ENCODE assay signal across 28 cellular contexts in genomic region chr13:103218253-103218652, GRCh38.
"Had no signal": no experiment of that assay in that cellular context is flagged by ENCODE, and none has a peak within 500 bp of the region (broad histone marks: within the 10 kb centered on the region; RNA-seq: fewer than 3 reads in every experiment).

No MANE protein-coding gene starts in this region.

- H3K27me3 ChIP-seq: left lung, ovary, uterus had no signal

- H3K4me1 ChIP-seq: left lung, lower lobe of right lung, uterus had no signal

- H3K4me1 Mint-ChIP-seq: endodermal cell; nephron; stimulated activated effector memory CD8-positive, alpha-beta T cell treated with anti-CD3 and anti-CD28 coated beads, Interleukin-12 subunit alpha, Interleukin-12 subunit beta, amount 100 ng/mL, for 72 hours had no signal

- H3K4me3 Mint-ChIP-seq: activated T-cell treated with anti-CD3 and anti-CD28 coated beads, Interleukin-2, amount 50 U/mL, for 72 hours; dendritic cell treated with granulocyte-macrophage colony-stimulating factor and Interleukin-4, amounts not matched to agents 40 ng/mL and 50 ng/mL, for 4 days; endodermal cell; nephron; stimulated activated effector memory CD8-positive, alpha-beta T cell treated with anti-CD3 and anti-CD28 coated beads, Interleukin-12 subunit alpha, Interleukin-12 subunit beta, amount 100 ng/mL, for 72 hours; stimulated activated naive CD8-positive, alpha-beta T cell treated with anti-CD3 and anti-CD28 coated beads, Interleukin-15, Interleukin-2, amounts not matched to agents 100 ng/mL and 50 ng/mL, for 24 hours; type B pancreatic cell had no signal

- DNase-seq: activated CD4-positive, alpha-beta T cell treated with anti-CD3 and anti-CD28 coated beads for 4 hours; activated CD4-positive, alpha-beta T cell treated with anti-CD3 and anti-CD28 coated beads, Interleukin-2, amount 50 U/mL, for 4 hours; activated CD4-positive, CD25-positive, alpha-beta regulatory T cell; activated naive CD4-positive, alpha-beta T cell; activated T-cell treated with anti-CD3 and anti-CD28 coated beads for 4 hours; activated T-cell treated with anti-CD3 and anti-CD28 coated beads, Interleukin-2, amount 50 U/mL, for 72 hours; anterior cingulate cortex; central memory CD4-positive, alpha-beta T cell; endodermal cell; foreskin melanocyte; left lung; lower lobe of right lung; mesendoderm; mucosa of descending colon; ovary; retina; stimulated activated CD4-positive, alpha-beta T cell treated with anti-CD3 and anti-CD28 coated beads, Interleukin-12 subunit alpha, Interleukin-12 subunit beta, amount 100 ng/mL, for 4 hours; stimulated activated CD4-positive, alpha-beta T cell treated with anti-CD3 and anti-CD28 coated beads, Interleukin-4, amount 100 ng/mL, for 24 hours; uterus had no signal

- H3K9me3 ChIP-seq: left lung, lower lobe of right lung, mucosa of descending colon, ovary, uterus had no signal

- H3K36me3 Mint-ChIP-seq: activated naive CD4-positive, alpha-beta T cell treated with anti-CD3 and anti-CD28 coated beads, Interleukin-2, amount 50 U/mL, for 72 hours; stimulated activated effector memory CD8-positive, alpha-beta T cell treated with anti-CD3 and anti-CD28 coated beads, Interleukin-12 subunit alpha, Interleukin-12 subunit beta, amount 100 ng/mL, for 72 hours; type B pancreatic cell had no signal

- ATAC-seq: activated naive CD4-positive, alpha-beta T cell treated with anti-CD3 and anti-CD28 coated beads, Interleukin-2, amount 50 U/mL, for 72 hours; activated T-cell treated with anti-CD3 and anti-CD28 coated beads, Interleukin-2, amount 50 U/mL, for 72 hours; left lung; lower lobe of right lung; mucosa of descending colon; sciatic nerve; stimulated activated effector memory CD8-positive, alpha-beta T cell treated with anti-CD3 and anti-CD28 coated beads, Interleukin-12 subunit alpha, Interleukin-12 subunit beta, amount 100 ng/mL, for 72 hours had no signal

- H3K27ac ChIP-seq: left lung, lower lobe of right lung, ovary, skin epidermis, uterus had no signal

- H3K27me3 Mint-ChIP-seq: dendritic cell treated with granulocyte-macrophage colony-stimulating factor and Interleukin-4, amounts not matched to agents 40 ng/mL and 50 ng/mL, for 4 days; stimulated activated naive CD8-positive, alpha-beta T cell treated with anti-CD3 and anti-CD28 coated beads, Interleukin-15, Interleukin-2, amounts not matched to agents 100 ng/mL and 50 ng/mL, for 24 hours; type B pancreatic cell had no signal

- H3K9me3 Mint-ChIP-seq: endodermal cell; nephron; stimulated activated naive CD8-positive, alpha-beta T cell treated with anti-CD3 and anti-CD28 coated beads, Interleukin-15, Interleukin-2, amounts not matched to agents 100 ng/mL and 50 ng/mL, for 24 hours had no signal

- H3K36me3 ChIP-seq: left lung, lower lobe of right lung, ovary, uterus had no signal

- H3K27ac Mint-ChIP-seq: activated naive CD4-positive, alpha-beta T cell treated with anti-CD3 and anti-CD28 coated beads, Interleukin-2, amount 50 U/mL, for 72 hours; activated T-cell treated with anti-CD3 and anti-CD28 coated beads, Interleukin-2, amount 50 U/mL, for 72 hours; dendritic cell treated with granulocyte-macrophage colony-stimulating factor and Interleukin-4, amounts not matched to agents 40 ng/mL and 50 ng/mL, for 4 days; endodermal cell; nephron; progenitor cell of endocrine pancreas; stimulated activated effector memory CD8-positive, alpha-beta T cell treated with anti-CD3 and anti-CD28 coated beads, Interleukin-12 subunit alpha, Interleukin-12 subunit beta, amount 100 ng/mL, for 72 hours; stimulated activated naive CD8-positive, alpha-beta T cell treated with anti-CD3 and anti-CD28 coated beads, Interleukin-15, Interleukin-2, amounts not matched to agents 100 ng/mL and 50 ng/mL, for 24 hours; type B pancreatic cell had no signal

- H3K4me3 ChIP-seq: left lung, lower lobe of right lung, mucosa of descending colon, ovary, skin epidermis, uterus had no signal
